ENCODE assay signal across 1 cellular context in the genomic region with DNA sequence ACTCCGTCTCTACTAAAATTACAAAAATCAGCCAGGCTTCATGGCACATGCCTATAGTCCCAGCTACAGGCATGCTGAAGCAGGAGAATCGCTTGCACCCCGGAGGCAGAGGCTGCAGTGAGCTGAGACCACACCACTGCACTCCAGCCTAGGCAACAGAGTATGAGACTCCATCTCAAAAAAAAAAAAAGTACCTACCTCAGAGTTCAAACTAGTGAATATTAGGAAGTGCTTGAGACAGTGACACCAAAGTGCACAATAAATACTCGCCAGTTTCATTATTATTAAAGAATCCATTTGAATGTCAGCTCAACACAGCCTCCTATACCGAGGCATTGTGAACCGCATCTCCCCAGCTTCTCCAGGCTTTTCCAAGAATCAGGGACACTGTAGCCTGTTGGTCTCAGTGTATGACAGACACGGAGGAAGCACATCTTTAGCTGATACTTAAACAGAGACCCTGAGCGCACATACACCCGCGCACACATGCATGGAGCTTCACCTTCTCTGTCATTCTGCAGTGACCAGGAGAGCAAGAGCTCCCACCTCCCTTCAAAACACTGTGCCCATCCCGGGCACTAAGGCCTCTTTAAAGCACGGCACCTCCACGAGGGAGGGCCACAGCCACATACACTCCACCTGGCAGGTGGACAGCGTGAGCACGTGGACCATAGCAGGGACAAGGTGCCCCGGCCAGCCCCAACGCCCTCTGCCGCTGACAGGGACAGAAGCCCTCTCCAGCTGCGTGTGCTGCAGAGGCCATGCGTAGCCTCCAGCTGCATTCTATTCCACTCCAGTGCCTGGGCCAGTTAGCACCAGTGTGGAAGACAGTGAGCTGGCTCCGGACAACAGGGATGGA.
A peak's percentile ranks its signal among the peaks of the same experiment; 100 is the strongest.
TF ChIP-seq lines count a peak whose summit lies in the region.

No MANE protein-coding gene starts in this region.

TF ChIP-seq in K562, 482 proteins besides CTCF, POLR2A, EP300 and RAD21 (continues in another document):
- TF ChIP-seq HDAC1 (IDR thresholded peaks at IDR 0.05): peak in 1 of 2 experiments; percentile 17; a peak in 1 of 4 replicates
- no peak for TF ChIP-seq ZMIZ1 (IDR thresholded peaks at IDR 0.05; ENCODE audit: low read depth in 2 of 2, low read length in 2 of 2)
- no peak for TF ChIP-seq HINFP (tag; conservative IDR thresholded peaks at IDR 0.05; ENCODE audit: low read depth)
- TF ChIP-seq NKRF (IDR thresholded peaks at IDR 0.05; ENCODE audit: borderline replicate concordance): no peak
- TF ChIP-seq RBM17 (IDR thresholded peaks at IDR 0.05; ENCODE audit: borderline replicate concordance, low read depth, low read length): no peak
- no peak for TF ChIP-seq RBBP5 (IDR thresholded peaks at IDR 0.05; ENCODE audit: borderline replicate concordance, insufficient read depth, low read length, poor library complexity, severe bottlenecking)
- no peak for TF ChIP-seq CHD4 (IDR thresholded peaks at IDR 0.05; ENCODE audit: insufficient read depth, insufficient replicate concordance, low read depth, low read length, poor library complexity, severe bottlenecking)
- TF ChIP-seq TBL1XR1 (IDR thresholded peaks at IDR 0.05; ENCODE audit: low read length in 2 of 2): no peak
- TF ChIP-seq ZNF668 (CRISPR knock-in tag; IDR thresholded peaks at IDR 0.05): no peak
- 0 out of 4 replicates have a peak, but pooled peaks of 1 of the 2 experiments have one; percentile 69 for TF ChIP-seq SIN3A (IDR thresholded peaks at IDR 0.05; ENCODE audit: borderline replicate concordance in 2 of 2, control insufficient read depth in 1 of 2, low read depth in 2 of 2, low read length in 2 of 2)
- TF ChIP-seq CBFA2T2 (conservative IDR thresholded peaks at IDR 0.05): no peak
- no peak for TF ChIP-seq TAF1 (IDR thresholded peaks at IDR 0.05; ENCODE audit: control insufficient read depth, extremely low read depth, insufficient read depth, low read length, severe bottlenecking)
- peak; percentile 71 for TF ChIP-seq MAX (CRISPR knock-in tag; IDR thresholded peaks at IDR 0.05)
- TF ChIP-seq TEAD4 (IDR thresholded peaks at IDR 0.05; ENCODE audit: low read length): no peak
- no peak for TF ChIP-seq TEAD4 (CRISPR knock-in tag; IDR thresholded peaks at IDR 0.05; ENCODE audit: borderline replicate concordance)
- no peak for TF ChIP-seq HNRNPL (IDR thresholded peaks at IDR 0.05; ENCODE audit: low read depth, low read length)
- no peak for TF ChIP-seq PHF20 (IDR thresholded peaks at IDR 0.05; ENCODE audit: partially characterized antibody)
- no peak for TF ChIP-seq ATF4 (CRISPR knock-in tag; IDR thresholded peaks at IDR 0.05)
- no peak for TF ChIP-seq POLR2AphosphoS5 (IDR thresholded peaks at IDR 0.05; ENCODE audit: control insufficient read depth, insufficient read depth, low read depth, low read length)
- no peak for TF ChIP-seq RCOR1 (IDR thresholded peaks at IDR 0.05; ENCODE audit: borderline replicate concordance in 1 of 2, low read depth in 2 of 2, low read length in 2 of 2)
- TF ChIP-seq NRF1 (conservative IDR thresholded peaks at IDR 0.05 in 1 of 2, IDR thresholded peaks at IDR 0.05 in 1 of 2): peak; percentile 27 to 60; a peak in 3 of 4 replicates
- TF ChIP-seq FOXA1 (IDR thresholded peaks at IDR 0.05; ENCODE audit: borderline replicate concordance): no peak
- no peak for TF ChIP-seq KHSRP (IDR thresholded peaks at IDR 0.05)
- TF ChIP-seq PHTF2 (CRISPR knock-in tag; IDR thresholded peaks at IDR 0.05): no peak
- TF ChIP-seq ZNF644 (tag; IDR thresholded peaks at IDR 0.05; ENCODE audit: low read depth): no peak
- TF ChIP-seq, protein P1, sequence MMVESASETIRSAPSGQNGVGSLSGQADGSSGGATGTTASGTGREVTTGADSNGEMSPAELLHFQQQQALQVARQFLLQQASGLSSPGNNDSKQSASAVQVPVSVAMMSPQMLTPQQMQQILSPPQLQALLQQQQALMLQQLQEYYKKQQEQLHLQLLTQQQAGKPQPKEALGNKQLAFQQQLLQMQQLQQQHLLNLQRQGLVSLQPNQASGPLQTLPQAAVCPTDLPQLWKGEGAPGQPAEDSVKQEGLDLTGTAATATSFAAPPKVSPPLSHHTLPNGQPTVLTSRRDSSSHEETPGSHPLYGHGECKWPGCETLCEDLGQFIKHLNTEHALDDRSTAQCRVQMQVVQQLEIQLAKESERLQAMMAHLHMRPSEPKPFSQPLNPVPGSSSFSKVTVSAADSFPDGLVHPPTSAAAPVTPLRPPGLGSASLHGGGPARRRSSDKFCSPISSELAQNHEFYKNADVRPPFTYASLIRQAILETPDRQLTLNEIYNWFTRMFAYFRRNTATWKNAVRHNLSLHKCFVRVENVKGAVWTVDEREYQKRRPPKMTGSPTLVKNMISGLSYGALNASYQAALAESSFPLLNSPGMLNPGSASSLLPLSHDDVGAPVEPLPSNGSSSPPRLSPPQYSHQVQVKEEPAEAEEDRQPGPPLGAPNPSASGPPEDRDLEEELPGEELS (CRISPR knock-in tag; IDR thresholded peaks at IDR 0.05; ENCODE audit: borderline replicate concordance): no peak
- no peak for TF ChIP-seq ZNF699 (CRISPR knock-in tag; IDR thresholded peaks at IDR 0.05; ENCODE audit: insufficient replicate concordance)
- TF ChIP-seq TAF15 (IDR thresholded peaks at IDR 0.05; ENCODE audit: low read depth, low read length): no peak
- peak; percentile 29 to 48; a peak in 3 of 4 replicates for TF ChIP-seq MNT (conservative IDR thresholded peaks at IDR 0.05)
- TF ChIP-seq ZNF75A (CRISPR knock-in tag; IDR thresholded peaks at IDR 0.05): no peak
- TF ChIP-seq, protein P2, sequence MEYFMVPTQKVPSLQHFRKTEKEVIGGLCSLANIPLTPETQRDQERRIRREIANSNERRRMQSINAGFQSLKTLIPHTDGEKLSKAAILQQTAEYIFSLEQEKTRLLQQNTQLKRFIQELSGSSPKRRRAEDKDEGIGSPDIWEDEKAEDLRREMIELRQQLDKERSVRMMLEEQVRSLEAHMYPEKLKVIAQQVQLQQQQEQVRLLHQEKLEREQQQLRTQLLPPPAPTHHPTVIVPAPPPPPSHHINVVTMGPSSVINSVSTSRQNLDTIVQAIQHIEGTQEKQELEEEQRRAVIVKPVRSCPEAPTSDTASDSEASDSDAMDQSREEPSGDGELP (CRISPR knock-in tag; IDR thresholded peaks at IDR 0.05; ENCODE audit: borderline replicate concordance): peak; percentile 77; the same call in 1 of the 2 replicates
- TF ChIP-seq, protein P3, sequence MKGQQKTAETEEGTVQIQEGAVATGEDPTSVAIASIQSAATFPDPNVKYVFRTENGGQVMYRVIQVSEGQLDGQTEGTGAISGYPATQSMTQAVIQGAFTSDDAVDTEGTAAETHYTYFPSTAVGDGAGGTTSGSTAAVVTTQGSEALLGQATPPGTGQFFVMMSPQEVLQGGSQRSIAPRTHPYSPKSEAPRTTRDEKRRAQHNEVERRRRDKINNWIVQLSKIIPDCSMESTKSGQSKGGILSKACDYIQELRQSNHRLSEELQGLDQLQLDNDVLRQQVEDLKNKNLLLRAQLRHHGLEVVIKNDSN (CRISPR knock-in tag; IDR thresholded peaks at IDR 0.05): no peak
- TF ChIP-seq NFRKB (IDR thresholded peaks at IDR 0.05; ENCODE audit: low read depth): no peak
- no peak for TF ChIP-seq CEBPG (CRISPR knock-in tag; IDR thresholded peaks at IDR 0.05)
- no peak for TF ChIP-seq CEBPG (tag; conservative IDR thresholded peaks at IDR 0.05 in 1 of 2, IDR thresholded peaks at IDR 0.05 in 1 of 2)
